3 cellular contexts compared by ENCODE assay signal in genomic region chr20:50446351-50447101, GRCh38.
TF ChIP-seq lines count a peak whose summit lies in the region.

No MANE protein-coding gene starts in this region.

TF ChIP-seq in A549, 52 proteins besides CTCF, POLR2A, EP300 and RAD21:
- TF ChIP-seq ZC3H11A (IDR thresholded peaks at IDR 0.05): no peak
- no peak for TF ChIP-seq BHLHE40 (IDR thresholded peaks at IDR 0.05; ENCODE audit: low read depth, low read length)
- no peak for TF ChIP-seq SMC3 (IDR thresholded peaks at IDR 0.05)
- TF ChIP-seq ESRRA (IDR thresholded peaks at IDR 0.05; ENCODE audit: borderline replicate concordance, low read length): no peak
- no peak for TF ChIP-seq HOXA7 (CRISPR knock-in tag; IDR thresholded peaks at IDR 0.05)
- no peak for TF ChIP-seq RNF2 (IDR thresholded peaks at IDR 0.05; ENCODE audit: borderline replicate concordance, low read depth)
- TF ChIP-seq TP53 (CRISPR knock-in tag; IDR thresholded peaks at IDR 0.05): no peak
- TF ChIP-seq RFX5 (IDR thresholded peaks at IDR 0.05): no peak
- TF ChIP-seq JUNB (IDR thresholded peaks at IDR 0.05): no peak
- no peak for TF ChIP-seq NR3C1 (IDR thresholded peaks at IDR 0.05)
- TF ChIP-seq NPAS2 (CRISPR knock-in tag; IDR thresholded peaks at IDR 0.05; ENCODE audit: borderline replicate concordance): no peak
- no peak for TF ChIP-seq CBX8 (IDR thresholded peaks at IDR 0.05)
- TF ChIP-seq MAZ (IDR thresholded peaks at IDR 0.05; ENCODE audit: borderline replicate concordance, low read depth, low read length): no peak
- no peak for TF ChIP-seq FOSB (CRISPR knock-in tag; IDR thresholded peaks at IDR 0.05)
- TF ChIP-seq KDM5A (IDR thresholded peaks at IDR 0.05): no peak
- TF ChIP-seq ELK1 (IDR thresholded peaks at IDR 0.05; ENCODE audit: low read depth, low read length): no peak
- TF ChIP-seq JUN (IDR thresholded peaks at IDR 0.05): no peak
- TF ChIP-seq RARB (CRISPR knock-in tag; IDR thresholded peaks at IDR 0.05): no peak

TF ChIP-seq in IMR-90, 13 proteins besides CTCF, POLR2A, EP300 and RAD21:
- TF ChIP-seq BHLHE40 (IDR thresholded peaks at IDR 0.05; ENCODE audit: low read depth, low read length): no peak
- TF ChIP-seq RCOR1 (IDR thresholded peaks at IDR 0.05; ENCODE audit: insufficient replicate concordance, low read length): no peak
- no peak for TF ChIP-seq CEBPB (IDR thresholded peaks at IDR 0.05; ENCODE audit: low read depth, low read length)
- no peak for TF ChIP-seq SMC3 (IDR thresholded peaks at IDR 0.05; ENCODE audit: low read depth, low read length)
- no peak for TF ChIP-seq CHD1 (IDR thresholded peaks at IDR 0.05; ENCODE audit: low read depth, low read length)
- no peak for TF ChIP-seq MXI1 (IDR thresholded peaks at IDR 0.05; ENCODE audit: borderline replicate concordance, low read depth, low read length)
- TF ChIP-seq FOS (IDR thresholded peaks at IDR 0.05; ENCODE audit: low read depth, low read length): no peak
- no peak for TF ChIP-seq NFE2L2 (IDR thresholded peaks at IDR 0.05; ENCODE audit: low read depth, low read length)
- TF ChIP-seq MAZ (IDR thresholded peaks at IDR 0.05; ENCODE audit: borderline replicate concordance, low read depth, low read length): no peak
- no peak for TF ChIP-seq USF2 (IDR thresholded peaks at IDR 0.05; ENCODE audit: low read depth, low read length)
- no peak for TF ChIP-seq MAFK (IDR thresholded peaks at IDR 0.05; ENCODE audit: low read depth, low read length)
- TF ChIP-seq RFX5 (IDR thresholded peaks at IDR 0.05; ENCODE audit: low read depth, low read length): no peak
- TF ChIP-seq ELK1 (IDR thresholded peaks at IDR 0.05; ENCODE audit: borderline replicate concordance, low read depth, low read length): no peak

TF ChIP-seq in endothelial cell of umbilical vein, 7 proteins besides CTCF, POLR2A, EP300 and RAD21:
- TF ChIP-seq MAX (IDR thresholded peaks at IDR 0.05; ENCODE audit: insufficient read depth, insufficient read length) (peak; percentile 76), POLR2AphosphoS5 (IDR thresholded peaks at IDR 0.05; ENCODE audit: insufficient read depth, low read depth, low read length) (no peak), GATA2 (IDR thresholded peaks at IDR 0.05; ENCODE audit: insufficient read depth, insufficient read length, low read depth, low read length) (peak; percentile 76), JUN (IDR thresholded peaks at IDR 0.05; ENCODE audit: borderline replicate concordance, insufficient read depth, insufficient read length, low read depth) (no peak), MYC (IDR thresholded peaks at IDR 0.05; ENCODE audit: low read depth, low read length) (no peak)
